23 cellular contexts compared by ENCODE assay signal in the genomic region with DNA sequence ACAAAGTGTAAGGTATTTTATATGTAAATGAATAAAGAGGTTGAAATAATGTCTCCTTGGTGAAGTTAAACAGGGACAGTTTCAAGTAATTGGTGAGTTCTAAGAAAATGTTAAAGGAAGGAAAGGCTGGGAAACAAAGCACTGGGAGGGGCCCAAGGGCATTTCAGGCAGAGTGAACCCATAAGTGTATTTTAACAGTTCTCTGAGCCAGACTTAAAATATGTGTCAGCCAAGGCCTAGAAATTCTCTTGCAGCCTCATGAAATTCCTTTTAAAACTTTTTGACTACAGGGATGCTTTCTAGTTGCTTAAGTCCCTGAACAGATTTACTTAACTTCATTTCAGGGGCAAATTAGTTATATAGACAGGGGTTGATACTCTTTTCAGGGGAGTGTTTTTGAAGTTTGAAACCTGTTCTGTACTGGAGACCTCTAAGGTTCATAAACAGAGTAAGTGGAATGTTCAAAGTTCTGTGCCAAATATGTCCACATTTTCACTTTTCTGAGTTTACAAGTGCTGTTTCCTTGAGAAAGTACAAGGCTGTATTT.
DNase-seq lines count a peak whose midpoint lies in the region; TF ChIP-seq lines count a peak whose summit lies in the region.
"Had no signal": no experiment of that assay in that cellular context is flagged by ENCODE, and none has a peak within 500 bp of the region (broad histone marks: within the 10 kb centered on the region; RNA-seq: fewer than 3 reads in every experiment).

No MANE protein-coding gene starts in this region.

- intact Hi-C loops in vagina (cut with DNase I), result no loop called here

- H3K9me3 ChIP-seq in adipocyte (ENCODE audit: control insufficient read depth, low read length), result peaks cover 8% of the 10 kb centered on the region
- no peaks in the 10 kb centered on the region for H3K9me3 ChIP-seq in fibroblast of lung (ENCODE audit: control insufficient read depth, insufficient read depth, low read depth, low read length)
- no peaks in the 10 kb centered on the region for H3K9me3 ChIP-seq in vagina
- H3K9me3 ChIP-seq: A549, prostate gland had no signal

- H2AFZ ChIP-seq in fibroblast of lung (ENCODE audit: low read length), result no peak overlapping the region

- H3K9ac ChIP-seq in adipocyte (ENCODE audit: low read length) (peak overlapping the region; percentile 66), fibroblast of lung (ENCODE audit: insufficient read depth, low read length) (no peak overlapping the region), rectal smooth muscle tissue (ENCODE audit: low read length) (no peak overlapping the region)

- TF ChIP-seq CTCF in AG10803 (conservative IDR thresholded peaks at IDR 0.05; ENCODE audit: low read length) (no peak), fibroblast of lung (conservative IDR thresholded peaks at IDR 0.05 in 1 of 2, IDR thresholded peaks at IDR 0.05 in 1 of 2; ENCODE audit: low read depth in 1 of 2, low read length in 2 of 2) (no peak), vagina (IDR thresholded peaks at IDR 0.05) (no peak)

- peaks cover 30% of the 10 kb centered on the region for H3K4me1 ChIP-seq in adipocyte (ENCODE audit: control insufficient read depth, insufficient read depth, low read length)
- peaks cover 17% of the 10 kb centered on the region for H3K4me1 ChIP-seq in fibroblast of lung (ENCODE audit: control insufficient read depth, extremely low read depth, insufficient read depth, low read length)
- peaks cover 13% of the 10 kb centered on the region for H3K4me1 ChIP-seq in rectal smooth muscle tissue (ENCODE audit: control insufficient read depth, insufficient read depth, low read length)
- peaks cover 11% of the 10 kb centered on the region for H3K4me1 ChIP-seq in vagina
- H3K4me1 ChIP-seq: A549, prostate gland had no signal

- H3K27ac ChIP-seq in fibroblast of lung (ENCODE audit: insufficient read depth, low read length) (no peak overlapping the region), rectal smooth muscle tissue (ENCODE audit: low read depth, low read length) (peak overlapping the region; percentile 33), vagina (no peak overlapping the region)
- H3K27ac ChIP-seq: A549, C4-2B, prostate gland had no signal

- H3K79me2 ChIP-seq in fibroblast of lung (ENCODE audit: control insufficient read depth, insufficient read depth, low read length), result no peaks in the 10 kb centered on the region

- no peak for TF ChIP-seq POLR2A in vagina (IDR thresholded peaks at IDR 0.05)

- DNase-seq in AG10803 (ENCODE audit: low read depth), result peak; percentile 79
- peak; percentile 67 for DNase-seq in adipocyte (ENCODE audit: low read depth)
- DNase-seq in fibroblast of lung (ENCODE audit: low read depth in 2 of 2), result peak; percentile 65 to 74
- no peak for DNase-seq in GOT3 (lab: John Stamatoyannopoulos, UW)
- DNase-seq in NCI-H1105 (lab: John Stamatoyannopoulos, UW), result no peak
- no peak for DNase-seq in NCI-H345 treated with DMSO at 0.1 percent for 48 hours (lab: John Stamatoyannopoulos, UW; ENCODE audit: unreplicated experiment)
- DNase-seq in vagina (ENCODE audit: extremely low spot score in 2 of 2), result no peak
- DNase-seq: activated CD4-positive, alpha-beta T cell treated with anti-CD3 and anti-CD28 coated beads, Interleukin-2, amount 50 U/mL, for 4 hours; activated CD8-positive, alpha-beta memory T cell treated with anti-CD3 and anti-CD28 coated beads, Interleukin-2, amount 50 U/mL, for 48 hours; activated gamma-delta T cell; amniotic stem cell; central memory CD4-positive, alpha-beta T cell; effector CD8-positive, alpha-beta T cell; GF-D8; head of caudate nucleus; KG1; NCI-H510A; stimulated activated CD4-positive, alpha-beta T cell treated with anti-CD3 and anti-CD28 coated beads, Interleukin-4, amount 100 ng/mL, for 1 hour had no signal

- H3K36me3 ChIP-seq in adipocyte (ENCODE audit: control insufficient read depth, insufficient read depth, low read length, severe bottlenecking) (peaks cover 5% of the 10 kb centered on the region), fibroblast of lung (ENCODE audit: control insufficient read depth, insufficient read depth, low read length) (peaks cover 1% of the 10 kb centered on the region), rectal smooth muscle tissue (ENCODE audit: control insufficient read depth, insufficient read depth, low read length) (no peaks in the 10 kb centered on the region), vagina (no peaks in the 10 kb centered on the region)
- H3K36me3 ChIP-seq: prostate gland had no signal

- H3K27me3 ChIP-seq in adipocyte (replicated peaks; ENCODE audit: control insufficient read depth, insufficient read depth, low read length), result no peaks in the 10 kb centered on the region
- H3K27me3 ChIP-seq in fibroblast of lung (ENCODE audit: control insufficient read depth, insufficient read depth, low read length), result no peaks in the 10 kb centered on the region
- no peaks in the 10 kb centered on the region for H3K27me3 ChIP-seq in rectal smooth muscle tissue (ENCODE audit: control insufficient read depth, insufficient read depth, low read length)
- H3K27me3 ChIP-seq in vagina, result no peaks in the 10 kb centered on the region

- no peaks in the 10 kb centered on the region for H4K20me1 ChIP-seq in fibroblast of lung (ENCODE audit: control insufficient read depth, extremely low read depth, insufficient read depth, low read length)

- no peak overlapping the region for H3K4me2 ChIP-seq in fibroblast of lung (ENCODE audit: extremely low read depth, insufficient read depth, low read length)
- H3K4me2 ChIP-seq: A549, smooth muscle cell had no signal

- H3K4me3 ChIP-seq in AG10803 (ENCODE audit: low read length), result no peak overlapping the region
- no peak overlapping the region for H3K4me3 ChIP-seq in adipocyte (ENCODE audit: low read length)
- H3K4me3 ChIP-seq in fibroblast of lung (replicated peaks in 1 of 4; ENCODE audit: control extremely low read depth in 1 of 4, insufficient read depth in 1 of 4, low read depth in 3 of 4, low read length in 4 of 4), result no peak overlapping the region
- H3K4me3 ChIP-seq in rectal smooth muscle tissue (ENCODE audit: low read length), result no peak overlapping the region
- no peak overlapping the region for H3K4me3 ChIP-seq in vagina
- H3K4me3 ChIP-seq: A549, prostate gland, smooth muscle cell had no signal

Comparison
In these comparisons a context has a peak if more than half of its experiments do, and no peak if none do; other contexts are left out.
1. DNase-seq: peak in AG10803 (single experiment), adipocyte (single experiment) and fibroblast of lung (2 of 2); none in GOT3 (single experiment), NCI-H1105 (single experiment), NCI-H345 treated with DMSO at 0.1 percent for 48 hours (single experiment) and vagina (0 of 2).